In the genomic region with DNA sequence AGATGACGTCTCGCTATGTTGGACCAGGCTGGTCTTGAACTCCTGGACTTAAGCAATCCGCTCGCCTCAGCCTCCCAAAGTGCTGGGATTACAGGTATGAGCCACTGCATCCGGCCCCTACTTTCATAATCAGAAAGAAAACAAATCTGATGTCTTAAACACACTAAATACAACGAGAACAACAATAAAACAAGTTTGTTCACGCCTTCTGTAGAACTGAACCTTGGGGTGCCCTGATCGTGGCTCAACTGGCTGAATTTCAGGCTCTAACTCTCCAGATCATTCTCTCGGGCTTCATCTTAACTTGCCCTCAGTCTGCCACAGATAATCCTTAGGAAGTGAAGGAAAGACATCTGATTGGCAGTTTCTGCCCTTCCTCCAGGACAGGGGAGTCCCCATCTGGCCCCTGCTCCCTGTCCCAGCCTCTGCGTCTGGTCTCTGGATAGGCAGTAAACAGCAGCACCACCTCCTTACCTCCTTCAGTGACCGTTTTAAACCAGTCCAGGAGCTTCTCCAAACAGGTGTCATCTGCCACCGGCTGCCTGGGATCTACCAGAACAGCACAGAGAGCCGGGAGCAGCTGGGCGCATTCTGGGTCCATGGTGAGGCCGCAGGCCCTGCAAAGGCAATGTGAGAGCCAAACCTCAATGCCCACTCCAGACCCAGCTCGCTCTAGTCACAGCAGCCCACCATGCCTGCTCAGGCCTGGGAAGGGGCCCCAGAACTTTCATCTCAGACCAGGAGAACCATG, we compare ENCODE assay signal across 8 cellular contexts. TPM values are rescaled to one million over a fixed set of nuclear protein-coding genes. Genes with fewer than 3 reads are reported as not detected.
A peak's percentile ranks its signal among the peaks of the same experiment; 100 is the strongest.
DNase-seq lines count a peak whose midpoint lies in the region; ATAC-seq and TF ChIP-seq lines count a peak whose summit lies in the region.

No MANE protein-coding gene starts in this region.

- H3K4me3 Mint-ChIP-seq in stimulated activated effector memory CD8-positive, alpha-beta T cell treated with anti-CD3 and anti-CD28 coated beads, Interleukin-12 subunit alpha, Interleukin-12 subunit beta, amount 100 ng/mL, for 72 hours = peak overlapping the region; percentile 88

- peaks cover 0 to 32% of the 10 kb centered on the region in 2 donors for H3K4me1 ChIP-seq in right atrium auricular region

- ATAC-seq in stimulated activated effector memory CD8-positive, alpha-beta T cell treated with anti-CD3 and anti-CD28 coated beads, Interleukin-12 subunit alpha, Interleukin-12 subunit beta, amount 100 ng/mL, for 72 hours = no peak
- ATAC-seq in HG02678 (IDR thresholded peaks at IDR 0.05; ENCODE audit: unreplicated experiment) = no peak
- no peak for ATAC-seq in GM18861 (IDR thresholded peaks at IDR 0.05; ENCODE audit: unreplicated experiment)

- H3K27ac Mint-ChIP-seq in stimulated activated effector memory CD8-positive, alpha-beta T cell treated with anti-CD3 and anti-CD28 coated beads, Interleukin-12 subunit alpha, Interleukin-12 subunit beta, amount 100 ng/mL, for 72 hours = peak overlapping the region; percentile 95

- H3K27ac ChIP-seq in WERI-Rb-1 = peak overlapping the region; percentile 100
- no peak overlapping the region for H3K27ac ChIP-seq in right atrium auricular region

- H3K36me3 ChIP-seq in WERI-Rb-1 = peaks cover 21% of the 10 kb centered on the region
- H3K36me3 ChIP-seq in right atrium auricular region = no peaks in the 10 kb centered on the region

- no peaks in the 10 kb centered on the region for H3K9me3 Mint-ChIP-seq in stimulated activated effector memory CD8-positive, alpha-beta T cell treated with anti-CD3 and anti-CD28 coated beads, Interleukin-12 subunit alpha, Interleukin-12 subunit beta, amount 100 ng/mL, for 72 hours

- peaks cover 52% of the 10 kb centered on the region for H3K36me3 Mint-ChIP-seq in stimulated activated effector memory CD8-positive, alpha-beta T cell treated with anti-CD3 and anti-CD28 coated beads, Interleukin-12 subunit alpha, Interleukin-12 subunit beta, amount 100 ng/mL, for 72 hours

- H3K9me3 ChIP-seq in WERI-Rb-1 (ENCODE audit: severe bottlenecking) = no peaks in the 10 kb centered on the region
- no peaks in the 10 kb centered on the region for H3K9me3 ChIP-seq in right atrium auricular region

- H3K27me3 ChIP-seq in WERI-Rb-1 (ENCODE audit: insufficient read depth, low read depth, severe bottlenecking) = no peaks in the 10 kb centered on the region
- no peaks in the 10 kb centered on the region for H3K27me3 ChIP-seq in right atrium auricular region

- DNase-seq in NCI-H524 (lab: John Stamatoyannopoulos, UW) = peak; percentile 27 to 54
- DNase-seq in NCI-H524 treated with DMSO at 0.1 percent for 48 hours (lab: John Stamatoyannopoulos, UW) = no peak
- peak; percentile 89 for DNase-seq in WERI-Rb-1
- no peak for DNase-seq in right atrium auricular region (ENCODE audit: low spot score)
- no peak for DNase-seq in stimulated activated effector memory CD8-positive, alpha-beta T cell treated with anti-CD3 and anti-CD28 coated beads, Interleukin-12 subunit alpha, Interleukin-12 subunit beta, amount 100 ng/mL, for 72 hours (ENCODE audit: low spot score in 2 of 2)
- no peak for DNase-seq in SW 1271 (lab: John Stamatoyannopoulos, UW)

- H3K4me3 ChIP-seq in WERI-Rb-1 (ENCODE audit: low read depth, low read length) = peak overlapping the region; percentile 55
- peak overlapping the region; percentile 81 to 97 for H3K4me3 ChIP-seq in right atrium auricular region

- no peak for TF ChIP-seq CTCF in WERI-Rb-1 (IDR thresholded peaks at IDR 0.05; ENCODE audit: low read depth, low read length)
- no peak for TF ChIP-seq CTCF in right atrium auricular region (IDR thresholded peaks at IDR 0.05)

- peaks cover 27% of the 10 kb centered on the region for H3K4me1 Mint-ChIP-seq in stimulated activated effector memory CD8-positive, alpha-beta T cell treated with anti-CD3 and anti-CD28 coated beads, Interleukin-12 subunit alpha, Interleukin-12 subunit beta, amount 100 ng/mL, for 72 hours

RNA-seq across cellular contexts. Expression of gene BRAT1, which starts 1.3 kb away (rescaled TPM):
- 10 to 100 TPM; 20.9 to 24.6 TPM for total RNA-seq in right atrium auricular region

RNA-seq across cellular contexts. Expression of gene IQCE, which starts 4.8 kb away (rescaled TPM):
- 1 to 10 TPM; 6.6 to 9.1 TPM for total RNA-seq in right atrium auricular region

RNA-seq across cellular contexts. Expression of gene LFNG, which starts 34.4 kb away (rescaled TPM):
- total RNA-seq in right atrium auricular region = 1 to 10 TPM; 3.8 to 4.3 TPM

Comparison
In these comparisons a context has a peak if more than half of its experiments do, and no peak if none do; other contexts are left out.
1. DNase-seq: peak in NCI-H524 (2 of 2) and WERI-Rb-1 (single experiment); none in NCI-H524 treated with DMSO at 0.1 percent for 48 hours (single experiment), right atrium auricular region (single experiment), stimulated activated effector memory CD8-positive, alpha-beta T cell treated with anti-CD3 and anti-CD28 coated beads, Interleukin-12 subunit alpha, Interleukin-12 subunit beta, amount 100 ng/mL, for 72 hours (0 of 2) and SW 1271 (0 of 2).